Comparison of ENCODE assay signal across 15 cellular contexts in the genomic region with DNA sequence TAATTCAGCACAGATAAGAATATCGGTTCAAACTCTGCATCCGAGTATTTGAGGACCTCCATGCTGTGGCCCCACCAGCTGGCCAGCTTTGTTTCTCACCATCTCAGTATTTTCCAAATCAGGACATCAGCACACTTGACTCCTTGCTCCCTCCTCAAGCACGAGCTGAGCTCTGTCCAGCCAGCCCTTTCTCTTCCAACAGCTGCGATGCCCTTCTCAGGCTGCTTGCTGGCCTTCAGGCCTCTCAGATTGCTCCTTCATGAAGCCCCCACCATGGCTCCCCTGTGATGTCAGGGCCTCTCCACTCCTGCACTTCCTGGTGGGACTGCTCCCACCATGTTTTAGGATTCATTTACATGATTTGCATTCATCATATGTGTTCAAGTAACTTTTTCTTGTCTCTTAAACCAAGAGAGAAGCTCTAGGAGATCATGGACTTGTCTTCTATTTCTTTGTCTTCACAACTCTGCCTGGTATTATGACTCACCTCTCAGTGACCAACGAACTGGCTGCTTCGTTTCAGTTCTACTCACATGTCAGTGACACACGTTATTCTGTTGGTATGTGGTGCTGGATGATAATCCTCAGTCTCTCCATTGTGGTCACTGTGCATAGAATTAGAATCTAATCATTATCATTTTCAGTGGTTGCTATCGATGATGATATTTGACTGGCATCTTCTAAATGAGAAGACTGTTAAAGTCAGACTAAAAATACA.
DNase-seq lines count a peak whose midpoint lies in the region; ATAC-seq, FAIRE-seq and TF ChIP-seq lines count a peak whose summit lies in the region.
"Had no signal": no experiment of that assay in that cellular context is flagged by ENCODE, and none has a peak within 500 bp of the region (broad histone marks: within the 10 kb centered on the region; RNA-seq: fewer than 3 reads in every experiment).

No MANE protein-coding gene starts in this region.

- H3K4me3 ChIP-seq in SJCRH30: no peak overlapping the region
- no peak overlapping the region for H3K4me3 ChIP-seq in fibroblast of pulmonary artery (replicated peaks; ENCODE audit: low read depth, low read length)
- H3K4me3 ChIP-seq: ascending aorta, hepatocyte, neural progenitor cell had no signal

- FAIRE-seq in H54 (lab: Jason Lieb, UNC): peak; percentile 100
- FAIRE-seq: D721Med had no signal

- H3K27me3 ChIP-seq in SJCRH30: no peaks in the 10 kb centered on the region
- H3K27me3 ChIP-seq: ascending aorta, hepatocyte, neural progenitor cell had no signal

- H3K36me3 ChIP-seq in SJCRH30: no peaks in the 10 kb centered on the region
- H3K36me3 ChIP-seq: ascending aorta, neural progenitor cell had no signal

- no peak for TF ChIP-seq CTCF in fibroblast of pulmonary artery (IDR thresholded peaks at IDR 0.05; ENCODE audit: low read length, missing control alignments)

- 0 out of 2 replicates have a peak overlapping the region, but pooled peaks have one; percentile 16 for H3K27ac ChIP-seq in SJCRH30
- H3K27ac ChIP-seq: ascending aorta, hepatocyte, neural progenitor cell had no signal

- no peaks in the 10 kb centered on the region for H3K9me3 ChIP-seq in SJCRH30 (replicated peaks)
- H3K9me3 ChIP-seq: ascending aorta had no signal

- H3K4me1 ChIP-seq in SJCRH30: no peaks in the 10 kb centered on the region; the same call in 1 of the 2 replicates
- H3K4me1 ChIP-seq: ascending aorta, neural progenitor cell had no signal

- DNase-seq in H54 (ENCODE audit: insufficient read length, low spot score): peak; percentile 67
- peak; percentile 13 to 21 for DNase-seq in SJCRH30
- DNase-seq in fibroblast of pulmonary artery (ENCODE audit: low read depth): peak; percentile 42
- no peak for DNase-seq in C1 segment of cervical spinal cord (lab: John Stamatoyannopoulos, UW)
- no peak for DNase-seq in anterior cingulate cortex (lab: John Stamatoyannopoulos, UW)
- DNase-seq: activated CD4-positive, alpha-beta T cell treated with anti-CD3 and anti-CD28 coated beads, Interleukin-2, amount 10 ng/mL, durations not matched to agents 7 days and 5 days; activated T-cell treated with anti-CD3 and anti-CD28 coated beads, Interleukin-2, amount 50 U/mL, for 48 hours; effector CD4-positive, alpha-beta T cell; left ventricle myocardium superior had no signal

- TF ChIP-seq POLR2A in H54 (IDR thresholded peaks at IDR 0.05; ENCODE audit: low read depth, low read length): no peak

- ATAC-seq in GM19452 (IDR thresholded peaks at IDR 0.05; ENCODE audit: unreplicated experiment) (no peak), GM18909 (IDR thresholded peaks at IDR 0.05; ENCODE audit: poor library complexity, unreplicated experiment) (no peak)
- ATAC-seq: left ventricle myocardium superior had no signal

Comparison
In these comparisons a context has a peak if more than half of its experiments do, and no peak if none do; other contexts are left out.
1. DNase-seq: peak in H54 (single experiment), SJCRH30 (2 of 2) and fibroblast of pulmonary artery (single experiment); none in C1 segment of cervical spinal cord (0 of 14) and anterior cingulate cortex (0 of 58).